In genomic region chr4:15677507-15677988, GRCh38 we compare ENCODE assay signal across 11 cellular contexts. TPM values are rescaled to one million over a fixed set of nuclear protein-coding genes. Genes with fewer than 3 reads are reported as not detected.
A peak's percentile ranks its signal among the peaks of the same experiment; 100 is the strongest.
DNase-seq lines count a peak whose midpoint lies in the region; ATAC-seq, FAIRE-seq and TF ChIP-seq lines count a peak whose summit lies in the region.
"Had no signal": no experiment of that assay in that cellular context is flagged by ENCODE, and none has a peak within 500 bp of the region (broad histone marks: within the 10 kb centered on the region; RNA-seq: fewer than 3 reads in every experiment).

No MANE protein-coding gene starts in this region.

- peak overlapping the region; percentile 68 for H3K4me2 ChIP-seq in HepG2 (ENCODE audit: low read depth, low read length)

- H2AFZ ChIP-seq in HepG2 (ENCODE audit: low read length): no peak overlapping the region

- H3K9me3 Mint-ChIP-seq in chondrocyte (ENCODE audit: low read depth): no peaks in the 10 kb centered on the region
- H3K9me3 Mint-ChIP-seq: activated T-cell treated with anti-CD3 and anti-CD28 coated beads, Interleukin-2, amount 50 U/mL, for 72 hours had no signal

- CTCF ChIA-PET in HepG2 (lab: Yijun Ruan, JAX; ENCODE audit: low intra/inter-chr PET ratio, low total read pairs): no interaction called here

- no peaks in the 10 kb centered on the region for H4K20me1 ChIP-seq in HepG2 (ENCODE audit: insufficient read depth, low read length)

- peak overlapping the region; percentile 3; the same call in 1 of the 2 replicates for H3K27ac ChIP-seq in HUES64 (ENCODE audit: low read depth, low read length)
- H3K27ac ChIP-seq in HepG2 (ENCODE audit: extremely low read length, insufficient read depth, low read length): peak overlapping the region; percentile 49

- H3K27me3 ChIP-seq in HUES64 (ENCODE audit: insufficient read depth, low read length) (no peaks in the 10 kb centered on the region), HepG2 (ENCODE audit: control insufficient read depth in 1 of 2, insufficient read depth in 2 of 2, low read length in 2 of 2) (no peaks in the 10 kb centered on the region; a peak in 1 of 5 replicates)

- H3K36me3 Mint-ChIP-seq in chondrocyte (ENCODE audit: low read depth): peaks cover 2% of the 10 kb centered on the region

- H3K4me1 Mint-ChIP-seq in chondrocyte (ENCODE audit: low read depth): peaks cover 23% of the 10 kb centered on the region

- BruUV-seq in HepG2 (replicated peaks; lab: Mats Ljungman, UMichigan): no TSS peak

- no peaks in the 10 kb centered on the region for H3K27me3 Mint-ChIP-seq in chondrocyte (ENCODE audit: low read depth)

- DNase-seq in COR-L47 (lab: John Stamatoyannopoulos, UW): peak; percentile 23
- DNase-seq in chondrocyte (ENCODE audit: low spot score): no peak
- peak; percentile 86 for DNase-seq in HepG2 (ENCODE audit: low spot score)
- DNase-seq in NCI-H82 treated with DMSO at 0.1 percent for 48 hours (lab: John Stamatoyannopoulos, UW; ENCODE audit: unreplicated experiment): no peak
- no peak for DNase-seq in NOMO-1 (lab: John Stamatoyannopoulos, UW; ENCODE audit: unreplicated experiment in 2 of 2)
- DNase-seq in NCI-H524 treated with DMSO at 0.1 percent for 48 hours (lab: John Stamatoyannopoulos, UW): no peak
- no peak for DNase-seq in anterior cingulate cortex (lab: John Stamatoyannopoulos, UW)
- DNase-seq: activated T-cell treated with anti-CD3 and anti-CD28 coated beads, Interleukin-2, amount 50 U/mL, for 72 hours; NCI-H2227 treated with DMSO at 0.1 percent for 48 hours; T-helper 9 cell had no signal

- H3K36me3 ChIP-seq in HUES64 (ENCODE audit: insufficient read depth, low read length) (peaks cover 11% of the 10 kb centered on the region; the same call in 1 of the 2 replicates), HepG2 (replicated peaks in 1 of 2; ENCODE audit: control insufficient read depth in 1 of 2, insufficient read depth in 2 of 2, low read length in 2 of 2) (no peaks in the 10 kb centered on the region)

- H3K4me3 Mint-ChIP-seq in chondrocyte (ENCODE audit: unreplicated experiment): no peak overlapping the region
- H3K4me3 Mint-ChIP-seq: activated T-cell treated with anti-CD3 and anti-CD28 coated beads, Interleukin-2, amount 50 U/mL, for 72 hours had no signal

- POLR2A ChIA-PET in HepG2 (lab: Yijun Ruan, JAX): interaction anchor here (1.8 kb wide), 1 partner anchor 22 kb away, joined by 4 read pairs; the partner anchor contains the start of gene FBXL5

- H3K9me3 ChIP-seq in HUES64 (ENCODE audit: insufficient read depth, low read depth, low read length) (no peaks in the 10 kb centered on the region), HepG2 (ENCODE audit: low read length) (no peaks in the 10 kb centered on the region)

- H3K4me1 ChIP-seq in HUES64 (ENCODE audit: insufficient read depth, low read length) (peaks cover 23% of the 10 kb centered on the region), HepG2 (ENCODE audit: insufficient read depth, low read length) (peaks cover 46% of the 10 kb centered on the region)

- H3K4me3 ChIP-seq in HUES64 (ENCODE audit: low read length) (no peak overlapping the region; the same call in 1 of the 2 replicates), HepG2 (replicated peaks in 1 of 3; ENCODE audit: insufficient read depth in 1 of 3, low read depth in 2 of 3, low read length in 3 of 3) (no peak overlapping the region; a peak in 1 of 6 replicates)

- H3K27ac Mint-ChIP-seq in chondrocyte (ENCODE audit: unreplicated experiment): peak overlapping the region; percentile 66
- H3K27ac Mint-ChIP-seq: activated T-cell treated with anti-CD3 and anti-CD28 coated beads, Interleukin-2, amount 50 U/mL, for 72 hours had no signal

- TF ChIP-seq POLR2A in HepG2 (IDR thresholded peaks at IDR 0.05; ENCODE audit: insufficient read depth in 1 of 2, low read depth in 2 of 2, low read length in 2 of 2): no peak

- no peak for TF ChIP-seq RAD21 in HepG2 (CRISPR knock-in tag; IDR thresholded peaks at IDR 0.05)

- in situ Hi-C loops in HepG2 (cut with HindIII; ENCODE audit: extremely low pct_ligation_motif_present, low pct_unique_long_range_greater_than_20kb): no loop called here

- TF ChIP-seq CTCF in chondrocyte (IDR thresholded peaks at IDR 0.05): no peak
- no peak for TF ChIP-seq CTCF in HepG2 (CRISPR knock-in tag; IDR thresholded peaks at IDR 0.05)

- peak; percentile 20 for ATAC-seq in HepG2
- ATAC-seq: activated T-cell treated with anti-CD3 and anti-CD28 coated beads, Interleukin-2, amount 50 U/mL, for 72 hours had no signal

- WGBS in HUES64: 87% methylated on average over 2 of the region's 2 CpGs
- WGBS in HepG2 (ENCODE audit: low lambda C conversion rate): 80% methylated on average over 2 of the region's 2 CpGs

- H3K79me2 ChIP-seq in HepG2 (ENCODE audit: insufficient read depth, low read length): peaks cover 80% of the 10 kb centered on the region

- TF ChIP-seq EP300 in HepG2 (IDR thresholded peaks at IDR 0.05; ENCODE audit: low read depth in 2 of 2, low read length in 2 of 2) (no peak; a peak in 1 of 4 replicates), HepG2 (CRISPR knock-in tag; IDR thresholded peaks at IDR 0.05; ENCODE audit: borderline replicate concordance) (no peak)

- FAIRE-seq in HepG2 (lab: Jason Lieb, UNC): peak; percentile 44

- H3K9ac ChIP-seq in HUES64 (ENCODE audit: low read depth, low read length) (no peak overlapping the region), HepG2 (ENCODE audit: insufficient read depth, low read depth, low read length) (no peak overlapping the region)

- intact Hi-C loops in HepG2 (cut with micrococcal nuclease; ENCODE audit: unreplicated experiment): no loop called here

RNA-seq across cellular contexts. Expression of gene FAM200B, which starts 4.1 kb away (rescaled TPM):
- 26.5 TPM for polyA plus RNA-seq in HUES64 (2013, experiment 1 of 2)
- polyA plus RNA-seq in HUES64 (2013, experiment 2 of 2): 27.7 TPM
- total RNA-seq in chondrocyte: 26.0 to 33.0 TPM (median 31.8 TPM) in 3 replicates
- 41.8 and 48.4 TPM in 2 replicates for total RNA-seq in HepG2 (2016; rRNA removed; fragmentation: Illumina TruSeq; extraction: Trizol)
- 187 and 205 TPM in 2 replicates for total RNA-seq in HepG2 (2016; cell fraction: cytosol; rRNA removed; fragmentation: Illumina TruSeq; extraction: Trizol; ENCODE audit: low read depth)
- 40.1 and 43.4 TPM in 2 replicates for total RNA-seq in HepG2 (2016; cell fraction: insoluble cytoplasmic fraction; rRNA removed; fragmentation: Illumina TruSeq; extraction: Trizol)
- 125 and 136 TPM in 2 replicates for total RNA-seq in HepG2 (2016; cell fraction: membrane; rRNA removed; fragmentation: Illumina TruSeq; extraction: Trizol)
- total RNA-seq in HepG2 (2016; cell fraction: nucleus; rRNA removed; fragmentation: Illumina TruSeq; extraction: Trizol): 24.8 and 29.3 TPM in 2 replicates
- polyA plus RNA-seq in HepG2 (2011; rRNA removed): 24.4 and 25.6 TPM in 2 replicates
- polyA plus RNA-seq in HepG2 (2011; cell fraction: cytosol; rRNA removed): 17.3 and 24.8 TPM in 2 replicates
- 12.5 and 18.9 TPM in 2 replicates for polyA plus RNA-seq in HepG2 (2011; cell fraction: nucleus; rRNA removed)
- polyA plus RNA-seq in HepG2 (2012): 37.2 and 53.0 TPM in 2 replicates
- polyA plus RNA-seq in HepG2 (2016; cell fraction: cytosol; fragmentation: Illumina TruSeq; extraction: Trizol; ENCODE audit: low read depth): 277 and 328 TPM in 2 replicates
- 44.1 and 47.5 TPM in 2 replicates for polyA plus RNA-seq in HepG2 (2016; cell fraction: insoluble cytoplasmic fraction; fragmentation: Illumina TruSeq; extraction: Trizol; ENCODE audit: low read depth)
- polyA plus RNA-seq in HepG2 (2016; cell fraction: membrane; fragmentation: Illumina TruSeq; extraction: Trizol; ENCODE audit: low read depth): 136 and 146 TPM in 2 replicates
- polyA plus RNA-seq in HepG2 (2016; cell fraction: nucleus; fragmentation: Illumina TruSeq; extraction: Trizol; ENCODE audit: insufficient read depth, low read depth): 41.1 and 41.9 TPM in 2 replicates
- 1.9 and 3.1 TPM in 2 replicates for polyA minus RNA-seq in HepG2 (2011; rRNA and poly(A)+ RNA removed; ENCODE audit: low replicate concordance)
- 10.3 and 11.5 TPM in 2 replicates for polyA minus RNA-seq in HepG2 (2011; cell fraction: cytosol; rRNA and poly(A)+ RNA removed)
- 17.9 and 23.9 TPM in 2 replicates for polyA minus RNA-seq in HepG2 (2011; cell fraction: nucleus; rRNA and poly(A)+ RNA removed)

RNA-seq across cellular contexts. Expression of gene FBXL5, which starts 22.4 kb away (rescaled TPM):
- polyA plus RNA-seq in HUES64 (2013, experiment 1 of 2): 47.1 TPM
- 51.2 TPM for polyA plus RNA-seq in HUES64 (2013, experiment 2 of 2)
- total RNA-seq in chondrocyte: 54.4 to 110 TPM (median 56.9 TPM) in 3 replicates
- total RNA-seq in HepG2 (2016; rRNA removed; fragmentation: Illumina TruSeq; extraction: Trizol): 45.3 and 53.4 TPM in 2 replicates
- 63.0 and 88.0 TPM in 2 replicates for total RNA-seq in HepG2 (2016; cell fraction: cytosol; rRNA removed; fragmentation: Illumina TruSeq; extraction: Trizol; ENCODE audit: low read depth)
- total RNA-seq in HepG2 (2016; cell fraction: insoluble cytoplasmic fraction; rRNA removed; fragmentation: Illumina TruSeq; extraction: Trizol): 47.1 and 56.1 TPM in 2 replicates
- total RNA-seq in HepG2 (2016; cell fraction: membrane; rRNA removed; fragmentation: Illumina TruSeq; extraction: Trizol): 73.4 and 79.1 TPM in 2 replicates
- total RNA-seq in HepG2 (2016; cell fraction: nucleus; rRNA removed; fragmentation: Illumina TruSeq; extraction: Trizol): 47.7 and 52.7 TPM in 2 replicates
- 17.4 TPM in 2 replicates for polyA plus RNA-seq in HepG2 (2011; rRNA removed)
- polyA plus RNA-seq in HepG2 (2011; cell fraction: cytosol; rRNA removed): 7.7 and 12.9 TPM in 2 replicates
- polyA plus RNA-seq in HepG2 (2011; cell fraction: nucleus; rRNA removed): 9.5 and 10.5 TPM in 2 replicates
- 13.5 and 18.2 TPM in 2 replicates for polyA plus RNA-seq in HepG2 (2012)
- 78.1 and 98.5 TPM in 2 replicates for polyA plus RNA-seq in HepG2 (2016; cell fraction: cytosol; fragmentation: Illumina TruSeq; extraction: Trizol; ENCODE audit: low read depth)
- 41.7 and 43.3 TPM in 2 replicates for polyA plus RNA-seq in HepG2 (2016; cell fraction: insoluble cytoplasmic fraction; fragmentation: Illumina TruSeq; extraction: Trizol; ENCODE audit: low read depth)
- 55.3 and 67.3 TPM in 2 replicates for polyA plus RNA-seq in HepG2 (2016; cell fraction: membrane; fragmentation: Illumina TruSeq; extraction: Trizol; ENCODE audit: low read depth)
- 34.6 and 35.2 TPM in 2 replicates for polyA plus RNA-seq in HepG2 (2016; cell fraction: nucleus; fragmentation: Illumina TruSeq; extraction: Trizol; ENCODE audit: insufficient read depth, low read depth)
- 21.9 and 32.7 TPM in 2 replicates for polyA minus RNA-seq in HepG2 (2011; rRNA and poly(A)+ RNA removed; ENCODE audit: low replicate concordance)
- 17.7 and 18.2 TPM in 2 replicates for polyA minus RNA-seq in HepG2 (2011; cell fraction: cytosol; rRNA and poly(A)+ RNA removed)
- 93.9 and 97.2 TPM in 2 replicates for polyA minus RNA-seq in HepG2 (2011; cell fraction: nucleus; rRNA and poly(A)+ RNA removed)

RNA-seq across cellular contexts. Expression of gene BST1, which starts 25.3 kb away (rescaled TPM):
- 0.45 TPM for polyA plus RNA-seq in HUES64 (2013, experiment 1 of 2)
- polyA plus RNA-seq in HUES64 (2013, experiment 2 of 2): 0.82 TPM
- 0.45 TPM in 1 of 3 replicates, not detected in the others for total RNA-seq in chondrocyte
- total RNA-seq in HepG2 (2016; rRNA removed; fragmentation: Illumina TruSeq; extraction: Trizol): 0.22 and 0.49 TPM in 2 replicates
- 0.30 and 0.62 TPM in 2 replicates for total RNA-seq in HepG2 (2016; cell fraction: cytosol; rRNA removed; fragmentation: Illumina TruSeq; extraction: Trizol; ENCODE audit: low read depth)
- total RNA-seq in HepG2 (2016; cell fraction: insoluble cytoplasmic fraction; rRNA removed; fragmentation: Illumina TruSeq; extraction: Trizol): 0.12 and 0.26 TPM in 2 replicates
- 0.53 and 0.83 TPM in 2 replicates for total RNA-seq in HepG2 (2016; cell fraction: membrane; rRNA removed; fragmentation: Illumina TruSeq; extraction: Trizol)
- total RNA-seq in HepG2 (2016; cell fraction: nucleus; rRNA removed; fragmentation: Illumina TruSeq; extraction: Trizol): not detected in 2 replicates
- 0.09 and 0.10 TPM in 2 replicates for polyA plus RNA-seq in HepG2 (2011; rRNA removed)
- polyA plus RNA-seq in HepG2 (2011; cell fraction: cytosol; rRNA removed): 0.15 and 0.23 TPM in 2 replicates
- polyA plus RNA-seq in HepG2 (2011; cell fraction: nucleus; rRNA removed): not detected in 2 replicates
- polyA plus RNA-seq in HepG2 (2012): 0.16 and 0.30 TPM in 2 replicates
- polyA plus RNA-seq in HepG2 (2016; cell fraction: cytosol; fragmentation: Illumina TruSeq; extraction: Trizol; ENCODE audit: low read depth): 0.53 and 0.61 TPM in 2 replicates
- 0.44 TPM in 1 of 2 replicates, not detected in the other for polyA plus RNA-seq in HepG2 (2016; cell fraction: insoluble cytoplasmic fraction; fragmentation: Illumina TruSeq; extraction: Trizol; ENCODE audit: low read depth)
- polyA plus RNA-seq in HepG2 (2016; cell fraction: membrane; fragmentation: Illumina TruSeq; extraction: Trizol; ENCODE audit: low read depth): 0.40 and 0.46 TPM in 2 replicates
- 0.23 TPM in 1 of 2 replicates, not detected in the other for polyA plus RNA-seq in HepG2 (2016; cell fraction: nucleus; fragmentation: Illumina TruSeq; extraction: Trizol; ENCODE audit: insufficient read depth, low read depth)
- polyA minus RNA-seq in HepG2 (2011; rRNA and poly(A)+ RNA removed; ENCODE audit: low replicate concordance): not detected in 2 replicates
- polyA minus RNA-seq in HepG2 (2011; cell fraction: cytosol; rRNA and poly(A)+ RNA removed): not detected in 2 replicates
- polyA minus RNA-seq in HepG2 (2011; cell fraction: nucleus; rRNA and poly(A)+ RNA removed): 0.26 and 0.37 TPM in 2 replicates

Comparison
In these comparisons a context has a peak if more than half of its experiments do, and no peak if none do; other contexts are left out.
1. DNase-seq: peak in COR-L47 (single experiment) and HepG2 (single experiment); none in chondrocyte (single experiment), NCI-H82 treated with DMSO at 0.1 percent for 48 hours (single experiment), NOMO-1 (0 of 2), NCI-H524 treated with DMSO at 0.1 percent for 48 hours (single experiment) and anterior cingulate cortex (0 of 58).